In genomic region chr14:103123128-103123633, GRCh38 we compare ENCODE assay signal across 8 cellular contexts. TPM values are rescaled to one million over a fixed set of nuclear protein-coding genes. Genes with fewer than 3 reads are reported as not detected.
DNase-seq lines count a peak whose midpoint lies in the region; ATAC-seq, FAIRE-seq and TF ChIP-seq lines count a peak whose summit lies in the region.

TNFAIP2 (plus strand) TSS chr14:103123461; CDS start chr14:103126458, 2,997 bp downstream.

- H4K20me1 ChIP-seq in GM23338 (replicated peaks; ENCODE audit: insufficient read depth): peaks cover 7% of the 10 kb centered on the region

- H3K27me3 ChIP-seq in ACC112 (ENCODE audit: insufficient read depth, low read length) (no peaks in the 10 kb centered on the region), GM23338 (ENCODE audit: insufficient read depth) (peaks cover 62% of the 10 kb centered on the region)

- H3K4me1 Mint-ChIP-seq in GM23338: peaks cover 16% of the 10 kb centered on the region
- H3K4me1 Mint-ChIP-seq in stimulated activated naive B cell treated with anti-CD40 and anti-IgM and Interleukin-4, amounts not matched to agents 10 μg/mL and 1 μg/mL and 100 μg/mL, for 72 hours: peaks cover 15 to 33% of the 10 kb centered on the region in 2 donors
- H3K4me1 Mint-ChIP-seq in activated CD4-positive, alpha-beta memory T cell treated with anti-CD3 and anti-CD28 coated beads for 36 hours (ENCODE audit: low read depth): peaks cover 2% of the 10 kb centered on the region

- no peak within 1 kb of the TSS for H3K27ac Mint-ChIP-seq in GM23338
- H3K27ac Mint-ChIP-seq in stimulated activated naive B cell treated with anti-CD40 and anti-IgM and Interleukin-4, amounts not matched to agents 10 μg/mL and 1 μg/mL and 100 μg/mL, for 72 hours: peak within 1 kb of the TSS; percentile 27
- no peak within 1 kb of the TSS for H3K27ac Mint-ChIP-seq in activated CD4-positive, alpha-beta memory T cell treated with anti-CD3 and anti-CD28 coated beads for 36 hours

- peak within 1 kb of the TSS in 1 of 2 donors; percentile 55 for H3K9ac ChIP-seq in kidney (ENCODE audit: low read length in 2 of 2)

- H3K9me3 ChIP-seq in kidney (ENCODE audit: control insufficient read depth in 1 of 2, low read length in 2 of 2): no peaks in the 10 kb centered on the region

- no peaks in the 10 kb centered on the region for H3K36me3 ChIP-seq in ACC112 (ENCODE audit: insufficient read depth, low read length)
- H3K36me3 ChIP-seq in GM23338 (ENCODE audit: insufficient read depth): no peaks in the 10 kb centered on the region
- H3K36me3 ChIP-seq in kidney (ENCODE audit: control insufficient read depth in 1 of 2, insufficient read depth in 2 of 2, low read length in 2 of 2): no peaks in the 10 kb centered on the region

- H3K4me3 Mint-ChIP-seq in GM23338: peak within 1 kb of the TSS; percentile 64
- H3K4me3 Mint-ChIP-seq in stimulated activated naive B cell treated with anti-CD40 and anti-IgM and Interleukin-4, amounts not matched to agents 10 μg/mL and 1 μg/mL and 100 μg/mL, for 72 hours: peak within 1 kb of the TSS; percentile 65 to 78
- no peak within 1 kb of the TSS for H3K4me3 Mint-ChIP-seq in activated CD4-positive, alpha-beta memory T cell treated with anti-CD3 and anti-CD28 coated beads for 36 hours

- peak; percentile 42 for ATAC-seq in GM23338
- peak; percentile 44 for ATAC-seq in stimulated activated naive B cell treated with anti-CD40 and anti-IgM and Interleukin-4, amounts not matched to agents 10 μg/mL and 1 μg/mL and 100 μg/mL, for 72 hours (replicated peaks)

- in situ Hi-C loops in astrocyte of the cerebellum (cut with HindIII; ENCODE audit: low sequenced_read_pairs): no loop called here

- intact Hi-C loops in kidney (cut with DNase I): no loop called here
- intact Hi-C loops in activated CD4-positive, alpha-beta memory T cell treated with anti-CD3 and anti-CD28 coated beads for 36 hours (cut with micrococcal nuclease): no loop called here

- POLR2A ChIA-PET in activated CD4-positive, alpha-beta memory T cell treated with anti-CD3 and anti-CD28 coated beads for 36 hours (lab: Charles Lee): no interaction called here

- no peaks in the 10 kb centered on the region for H3K9me2 ChIP-seq in GM23338 (ENCODE audit: insufficient read depth)

- H3K4me2 ChIP-seq in GM23338: peak within 1 kb of the TSS; percentile 89

- no peaks in the 10 kb centered on the region for H3K9me3 Mint-ChIP-seq in GM23338
- peaks cover 0 to 1% of the 10 kb centered on the region in 2 donors for H3K9me3 Mint-ChIP-seq in stimulated activated naive B cell treated with anti-CD40 and anti-IgM and Interleukin-4, amounts not matched to agents 10 μg/mL and 1 μg/mL and 100 μg/mL, for 72 hours
- H3K9me3 Mint-ChIP-seq in activated CD4-positive, alpha-beta memory T cell treated with anti-CD3 and anti-CD28 coated beads for 36 hours: no peaks in the 10 kb centered on the region

- FAIRE-seq in kidney (lab: Jason Lieb, UNC): no peak

- peak within 1 kb of the TSS; percentile 88 for H3K4me3 ChIP-seq in ACC112 (ENCODE audit: low read depth, low read length)
- H3K4me3 ChIP-seq in GM23338: peak within 1 kb of the TSS; percentile 55
- peak within 1 kb of the TSS; percentile 34 for H3K4me3 ChIP-seq in astrocyte of the cerebellum (ENCODE audit: low read depth, low read length)
- peak within 1 kb of the TSS; percentile 29 to 55 for H3K4me3 ChIP-seq in kidney (ENCODE audit: low read length in 2 of 2)

- H3K79me2 ChIP-seq in ACC112 (ENCODE audit: control insufficient read depth, insufficient read depth, low read length, unreplicated experiment): peaks cover 35% of the 10 kb centered on the region
- no peaks in the 10 kb centered on the region for H3K79me2 ChIP-seq in GM23338 (replicated peaks; ENCODE audit: insufficient read depth)

- CTCF ChIA-PET in activated CD4-positive, alpha-beta memory T cell treated with anti-CD3 and anti-CD28 coated beads for 36 hours (lab: Charles Lee): interaction anchor here (1.0 kb wide), 1 partner anchor 429 kb away, joined by 3 read pairs; no protein-coding TSS in a partner anchor

- peaks cover 36% of the 10 kb centered on the region for H3K27me3 Mint-ChIP-seq in GM23338 (ENCODE audit: insufficient read depth, low read depth, poor library complexity)
- H3K27me3 Mint-ChIP-seq in stimulated activated naive B cell treated with anti-CD40 and anti-IgM and Interleukin-4, amounts not matched to agents 10 μg/mL and 1 μg/mL and 100 μg/mL, for 72 hours: peaks cover 34 to 61% of the 10 kb centered on the region in 2 donors
- peaks cover 21% of the 10 kb centered on the region for H3K27me3 Mint-ChIP-seq in activated CD4-positive, alpha-beta memory T cell treated with anti-CD3 and anti-CD28 coated beads for 36 hours

- TF ChIP-seq CTCF in GM23338 (conservative IDR thresholded peaks at IDR 0.05; ENCODE audit: low read depth in 2 of 2): no peak
- no peak for TF ChIP-seq CTCF in astrocyte of the cerebellum (IDR thresholded peaks at IDR 0.05; ENCODE audit: low read depth, low read length, missing control alignments)
- no peak for TF ChIP-seq CTCF in kidney (IDR thresholded peaks at IDR 0.05; ENCODE audit: borderline replicate concordance, extremely low read depth, insufficient read depth)

- H3K27ac ChIP-seq in ACC112 (ENCODE audit: low read depth, low read length): peak within 1 kb of the TSS; percentile 63
- peak within 1 kb of the TSS; percentile 69; the same call in 1 of the 2 replicates for H3K27ac ChIP-seq in GM23338 (ENCODE audit: low read depth)
- peak within 1 kb of the TSS; percentile 79 to 92 for H3K27ac ChIP-seq in kidney (ENCODE audit: low read depth in 2 of 2, low read length in 2 of 2)

- peak; percentile 85 for DNase-seq in GM23338 (ENCODE audit: low spot score)
- DNase-seq in astrocyte of the cerebellum (ENCODE audit: low read depth): no peak
- DNase-seq in kidney: peak; percentile 91
- DNase-seq in stimulated activated naive B cell treated with anti-CD40 and anti-IgM and Interleukin-4, amounts not matched to agents 10 μg/mL and 1 μg/mL and 100 μg/mL, for 72 hours: no peak
- DNase-seq in activated CD4-positive, alpha-beta memory T cell treated with anti-CD3 and anti-CD28 coated beads for 36 hours: no peak
- no peak for DNase-seq in NAMALWA (ENCODE audit: low spot score)
- no peak for DNase-seq in cerebellum (ENCODE audit: low spot score)

- H3F3A ChIP-seq in GM23338 (replicated peaks; ENCODE audit: low read depth): peaks cover 5% of the 10 kb centered on the region; the same call in 1 of the 2 replicates

- H2AFZ ChIP-seq in ACC112 (ENCODE audit: low read length, unreplicated experiment) (peak within 1 kb of the TSS; percentile 45), GM23338 (peak within 1 kb of the TSS; percentile 97)

- H3K36me3 Mint-ChIP-seq in GM23338 (ENCODE audit: low read depth): peaks cover 2% of the 10 kb centered on the region; the same call in 1 of the 3 replicates
- H3K36me3 Mint-ChIP-seq in stimulated activated naive B cell treated with anti-CD40 and anti-IgM and Interleukin-4, amounts not matched to agents 10 μg/mL and 1 μg/mL and 100 μg/mL, for 72 hours: peaks cover 0 to 7% of the 10 kb centered on the region in 2 donors
- no peaks in the 10 kb centered on the region for H3K36me3 Mint-ChIP-seq in activated CD4-positive, alpha-beta memory T cell treated with anti-CD3 and anti-CD28 coated beads for 36 hours

- H3K4me1 ChIP-seq in ACC112 (ENCODE audit: control insufficient read depth, insufficient read depth, low read length, unreplicated experiment) (peaks cover 55% of the 10 kb centered on the region), GM23338 (ENCODE audit: insufficient read depth) (peaks cover 15% of the 10 kb centered on the region; the same call in 1 of the 2 replicates), kidney (ENCODE audit: control insufficient read depth in 1 of 2, insufficient read depth in 1 of 2, low read depth in 1 of 2, low read length in 2 of 2) (peaks cover 21 to 56% of the 10 kb centered on the region in 2 donors)

TF ChIP-seq in GM23338, 12 proteins besides CTCF, POLR2A, EP300 and RAD21:
- TF ChIP-seq ZNF331 (CRISPR knock-in tag; IDR thresholded peaks at IDR 0.05; ENCODE audit: low read depth): no peak

RNA-seq across cellular contexts. Expression of gene TNFAIP2, which starts in this region (rescaled TPM):
- total RNA-seq in GM23338 (2014; rRNA removed; shearing (Covaris generic)): 9.8 and 14.1 TPM in 2 replicates
- 9.9 and 10.1 TPM in 2 replicates for polyA plus RNA-seq in GM23338 (2016; fragmentation: Nextera tagmentation; extraction: Ambion mirVana)
- total RNA-seq in kidney: 301 TPM
- 42.9 TPM for polyA plus RNA-seq in kidney (ENCODE audit: insufficient read depth, low read depth, low replicate concordance)
- under 1 TPM; 0.50 to 0.56 TPM for total RNA-seq in activated CD4-positive, alpha-beta memory T cell treated with anti-CD3 and anti-CD28 coated beads for 36 hours
- 8.6 TPM for total RNA-seq in cerebellum

Comparison
In these comparisons a context has a peak if more than half of its experiments do, and no peak if none do; other contexts are left out.
1. RNA of gene TNFAIP2 (total RNA-seq): 301 TPM in kidney (single experiment); 9.8 to 14.1 TPM in GM23338, 8.6 TPM in cerebellum (single experiment) and 0.50 to 0.56 TPM in activated CD4-positive, alpha-beta memory T cell treated with anti-CD3 and anti-CD28 coated beads for 36 hours; every median in the first group is over 10 times any median in the second.
2. H3K4me3 ChIP-seq: peak in every context shown above with its lines; median percentile 88 in ACC112; 55 in GM23338; 42 in kidney; 34 in astrocyte of the cerebellum.
3. DNase-seq: peak in GM23338 (single experiment) and kidney (single experiment); none in astrocyte of the cerebellum (single experiment), stimulated activated naive B cell treated with anti-CD40 and anti-IgM and Interleukin-4, amounts not matched to agents 10 μg/mL and 1 μg/mL and 100 μg/mL, for 72 hours (single experiment), activated CD4-positive, alpha-beta memory T cell treated with anti-CD3 and anti-CD28 coated beads for 36 hours (single experiment), NAMALWA (single experiment) and cerebellum (single experiment).
4. Peak in every context shown above with its lines, with median percentiles within 50 percentile points of each other: H3K27ac ChIP-seq.